ENCODE assay signal across 8 cellular contexts in the genomic region with DNA sequence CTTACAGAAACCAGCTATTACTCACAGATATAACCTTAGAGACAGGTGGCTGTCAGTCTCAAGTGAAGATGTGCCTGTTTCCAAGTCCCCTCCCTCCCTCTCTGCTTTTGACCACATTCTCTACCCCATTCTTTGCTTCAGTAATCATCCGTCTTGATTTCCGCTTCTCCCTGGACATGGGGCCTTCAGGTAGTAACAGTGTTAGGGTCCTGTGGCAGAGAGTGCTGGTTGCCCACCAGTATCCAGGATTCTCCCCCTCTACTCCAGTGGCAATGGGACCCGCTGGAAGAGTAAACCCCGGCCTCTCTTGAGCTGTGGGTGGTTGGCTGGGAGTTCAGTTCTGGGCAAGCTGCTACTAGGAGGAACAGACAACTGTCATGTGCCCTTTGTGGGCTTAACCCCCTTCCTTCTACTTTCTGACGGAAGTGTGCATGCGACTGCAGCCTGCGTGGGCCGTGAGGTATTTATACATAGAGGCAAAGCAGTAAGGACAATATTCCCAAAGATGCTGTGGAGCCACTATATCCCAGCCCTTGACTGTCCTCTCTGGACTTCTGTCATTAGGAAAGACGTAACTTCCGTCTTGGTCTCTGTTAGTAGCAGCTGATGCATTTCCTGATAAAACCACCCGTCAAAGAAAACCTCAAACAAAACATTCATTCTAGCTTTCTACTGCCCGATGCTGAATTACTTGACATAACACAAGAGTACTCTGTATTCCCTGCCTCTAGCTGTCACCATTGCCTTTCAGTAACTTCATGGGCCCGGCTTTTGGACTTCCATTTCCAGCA. TPM values are rescaled to one million over a fixed set of nuclear protein-coding genes. Genes with fewer than 3 reads are reported as not detected.
DNase-seq lines count a peak whose midpoint lies in the region; ATAC-seq, FAIRE-seq and TF ChIP-seq lines count a peak whose summit lies in the region.

No MANE protein-coding gene starts in this region.

- H3K4me1 Mint-ChIP-seq in memory B cell: peaks cover 14% of the 10 kb centered on the region
- H3K4me1 Mint-ChIP-seq in neural progenitor cell: no peaks in the 10 kb centered on the region

- H2AFZ ChIP-seq in neural progenitor cell (replicated peaks): no peak overlapping the region

- H3K27me3 Mint-ChIP-seq in memory B cell (no peaks in the 10 kb centered on the region), neural progenitor cell (ENCODE audit: insufficient read depth, low read depth) (no peaks in the 10 kb centered on the region)

- no peak for FAIRE-seq in D721Med (lab: Jason Lieb, UNC)

- H3K36me3 Mint-ChIP-seq in memory B cell: peaks cover 3% of the 10 kb centered on the region
- peaks cover 1% of the 10 kb centered on the region for H3K36me3 Mint-ChIP-seq in neural progenitor cell

- H3K36me3 ChIP-seq in BLaER1 (peaks cover 22% of the 10 kb centered on the region), neural progenitor cell (no peaks in the 10 kb centered on the region)

- ATAC-seq in GM21423 (IDR thresholded peaks at IDR 0.05; ENCODE audit: unreplicated experiment): peak; percentile 74
- peak; percentile 85 for ATAC-seq in memory B cell (ENCODE audit: low read depth)

- TF ChIP-seq CTCF in neural progenitor cell (IDR thresholded peaks at IDR 0.05): no peak
- no peak for TF ChIP-seq CTCF in D721Med (IDR thresholded peaks at IDR 0.05; ENCODE audit: insufficient read depth, missing control alignments)

- H3K79me2 ChIP-seq in neural progenitor cell (ENCODE audit: low read depth): no peaks in the 10 kb centered on the region

- H3K27ac Mint-ChIP-seq in memory B cell (peak overlapping the region; percentile 99), neural progenitor cell (no peak overlapping the region)

- H3K4me3 ChIP-seq in BLaER1: peak overlapping the region; percentile 38
- no peak overlapping the region for H3K4me3 ChIP-seq in neural progenitor cell

- H3K4me3 Mint-ChIP-seq in memory B cell (peak overlapping the region; percentile 83), neural progenitor cell (no peak overlapping the region)

- no peaks in the 10 kb centered on the region for H3F3A ChIP-seq in neural progenitor cell (ENCODE audit: low read depth)

- H3K27me3 ChIP-seq in BLaER1 (no peaks in the 10 kb centered on the region), neural progenitor cell (no peaks in the 10 kb centered on the region)

- peak overlapping the region; percentile 87 for H3K27ac ChIP-seq in BLaER1
- H3K27ac ChIP-seq in neural progenitor cell: no peak overlapping the region

- DNase-seq in KG1 (lab: John Stamatoyannopoulos, UW): peak; percentile 61
- DNase-seq in activated T-cell treated with anti-CD3 and anti-CD28 coated beads for 4 hours: peak; percentile 30
- peak; percentile 58 to 59 for DNase-seq in memory B cell (ENCODE audit: low spot score in 2 of 2)
- DNase-seq in OCI-M2 (lab: John Stamatoyannopoulos, UW; ENCODE audit: unreplicated experiment): no peak
- DNase-seq in neural progenitor cell (ENCODE audit: low spot score): no peak
- no peak for DNase-seq in D721Med (ENCODE audit: insufficient read length, low spot score)

- H3K9me3 Mint-ChIP-seq in memory B cell (peaks cover 1% of the 10 kb centered on the region), neural progenitor cell (no peaks in the 10 kb centered on the region)

- H3K9ac ChIP-seq in BLaER1 (peak overlapping the region; percentile 74), neural progenitor cell (no peak overlapping the region)

- H3K9me3 ChIP-seq in BLaER1: no peaks in the 10 kb centered on the region
- H3K9me3 ChIP-seq in neural progenitor cell (ENCODE audit: low read depth): no peaks in the 10 kb centered on the region

- H3K4me2 ChIP-seq in BLaER1: peak overlapping the region; percentile 82
- H3K4me2 ChIP-seq in neural progenitor cell: no peak overlapping the region

- no peaks in the 10 kb centered on the region for H4K20me1 ChIP-seq in BLaER1
- no peaks in the 10 kb centered on the region for H4K20me1 ChIP-seq in neural progenitor cell (ENCODE audit: low read depth)

- H3K4me1 ChIP-seq in BLaER1 (peaks cover 32% of the 10 kb centered on the region), neural progenitor cell (no peaks in the 10 kb centered on the region)

RNA-seq across cellular contexts. Expression of a gene that starts 17.9 kb away (rescaled TPM):
- total RNA-seq in neural progenitor cell (ENCODE audit: low replicate concordance): 15.4 and 24.9 TPM in 2 replicates

Comparison
In these comparisons a context has a peak if more than half of its experiments do, and no peak if none do; other contexts are left out.
1. DNase-seq: peak in KG1 (single experiment), activated T-cell treated with anti-CD3 and anti-CD28 coated beads for 4 hours (single experiment) and memory B cell (2 of 2); none in OCI-M2 (single experiment), neural progenitor cell (single experiment) and D721Med (single experiment).